Comparison of ENCODE assay signal across 20 cellular contexts in genomic region chr7:105622114-105622731, GRCh38. TPM values are rescaled to one million over a fixed set of nuclear protein-coding genes. Genes with fewer than 3 reads are reported as not detected.
"Had no signal": no experiment of that assay in that cellular context is flagged by ENCODE, and none has a peak within 500 bp of the region (broad histone marks: within the 10 kb centered on the region; RNA-seq: fewer than 3 reads in every experiment).

No MANE protein-coding gene starts in this region.

- H3K4me3 ChIP-seq: ascending aorta, cardiac muscle cell, colonic mucosa, mucosa of descending colon, skin epidermis, tibial artery had no signal

- H3K9me3 ChIP-seq: ascending aorta, colonic mucosa, mucosa of descending colon, tibial artery had no signal

- H3K27ac ChIP-seq: ascending aorta, cardiac muscle cell, colonic mucosa, skin epidermis, tibial artery had no signal

- H3K27me3 Mint-ChIP-seq: activated CD8-positive, alpha-beta memory T cell treated with anti-CD3 and anti-CD28 coated beads, Interleukin-2, amount 10 ng/mL, durations not matched to agents 7 days and 5 days; activated naive CD8-positive, alpha-beta T cell treated with anti-CD3 and anti-CD28 coated beads, Interleukin-2, amount 10 ng/mL, durations not matched to agents 7 days and 5 days; stimulated activated naive CD8-positive, alpha-beta T cell treated with anti-CD3 and anti-CD28 coated beads, Interleukin-15, amount 100 ng/mL, for 72 hours had no signal

- H3K4me3 Mint-ChIP-seq: activated CD8-positive, alpha-beta memory T cell treated with anti-CD3 and anti-CD28 coated beads, Interleukin-2, amount 10 ng/mL, durations not matched to agents 7 days and 5 days; activated naive CD8-positive, alpha-beta T cell treated with anti-CD3 and anti-CD28 coated beads, Interleukin-2, amount 10 ng/mL, durations not matched to agents 7 days and 5 days; activated T-cell treated with anti-CD3 and anti-CD28 coated beads, Interleukin-2, amount 50 U/mL, for 4 hours; natural killer cell; stimulated activated naive CD8-positive, alpha-beta T cell treated with anti-CD3 and anti-CD28 coated beads, Interleukin-15, amount 100 ng/mL, for 72 hours had no signal

- ATAC-seq: activated CD8-positive, alpha-beta memory T cell treated with anti-CD3 and anti-CD28 coated beads, Interleukin-2, amount 10 ng/mL, durations not matched to agents 7 days and 5 days; activated T-cell treated with anti-CD3 and anti-CD28 coated beads, Interleukin-2, amount 50 U/mL, for 4 hours; mucosa of descending colon; natural killer cell; stimulated activated naive CD8-positive, alpha-beta T cell treated with anti-CD3 and anti-CD28 coated beads, Interleukin-15, amount 100 ng/mL, for 72 hours had no signal

- H3K27ac Mint-ChIP-seq: activated CD8-positive, alpha-beta memory T cell treated with anti-CD3 and anti-CD28 coated beads, Interleukin-2, amount 10 ng/mL, durations not matched to agents 7 days and 5 days; activated naive CD8-positive, alpha-beta T cell treated with anti-CD3 and anti-CD28 coated beads, Interleukin-2, amount 10 ng/mL, durations not matched to agents 7 days and 5 days; natural killer cell; stimulated activated naive CD8-positive, alpha-beta T cell treated with anti-CD3 and anti-CD28 coated beads, Interleukin-15, amount 100 ng/mL, for 72 hours had no signal

- H3K36me3 ChIP-seq: cardiac muscle cell, colonic mucosa had no signal

- H3K4me1 Mint-ChIP-seq: activated CD8-positive, alpha-beta memory T cell treated with anti-CD3 and anti-CD28 coated beads, Interleukin-2, amount 10 ng/mL, durations not matched to agents 7 days and 5 days; activated naive CD8-positive, alpha-beta T cell treated with anti-CD3 and anti-CD28 coated beads, Interleukin-2, amount 10 ng/mL, durations not matched to agents 7 days and 5 days; natural killer cell; stimulated activated naive CD8-positive, alpha-beta T cell treated with anti-CD3 and anti-CD28 coated beads, Interleukin-15, amount 100 ng/mL, for 72 hours had no signal

- H3K27me3 ChIP-seq: ascending aorta, cardiac muscle cell, colonic mucosa, tibial artery had no signal

- H3K4me1 ChIP-seq: ascending aorta, colonic mucosa had no signal

- DNase-seq: activated CD4-positive, alpha-beta T cell treated with anti-CD3 and anti-CD28 coated beads, Interleukin-2, amount 50 U/mL, for 48 hours; activated CD4-positive, CD25-positive, alpha-beta regulatory T cell treated with anti-CD3 and anti-CD28 coated beads, Interleukin-2, amount 50 U/mL, for 72 hours; activated CD8-positive, alpha-beta memory T cell treated with anti-CD3 and anti-CD28 coated beads, Interleukin-2, amount 10 ng/mL, durations not matched to agents 7 days and 5 days; activated gamma-delta T cell; activated naive CD8-positive, alpha-beta T cell treated with anti-CD3 and anti-CD28 coated beads, Interleukin-2, amount 10 ng/mL, durations not matched to agents 7 days and 5 days; activated T-cell treated with anti-CD3 and anti-CD28 coated beads, Interleukin-2, amount 50 U/mL, for 4 hours; colonic mucosa; effector CD8-positive, alpha-beta T cell; natural killer cell; retina; stimulated activated CD4-positive, alpha-beta T cell treated with anti-CD3 and anti-CD28 coated beads, Interleukin-4, amount 100 ng/mL, for 4 hours; stimulated activated naive CD8-positive, alpha-beta T cell treated with anti-CD3 and anti-CD28 coated beads, Interleukin-15, amount 100 ng/mL, for 72 hours; SW 1271 had no signal

RNA-seq across cellular contexts. Expression of gene EFCAB10, which starts 40.9 kb away (rescaled TPM):
- total RNA-seq: activated CD8-positive, alpha-beta memory T cell treated with anti-CD3 and anti-CD28 coated beads, Interleukin-2, amount 10 ng/mL, durations not matched to agents 7 days and 5 days; activated naive CD8-positive, alpha-beta T cell treated with anti-CD3 and anti-CD28 coated beads, Interleukin-2, amount 10 ng/mL, durations not matched to agents 7 days and 5 days; activated T-cell treated with anti-CD3 and anti-CD28 coated beads, Interleukin-2, amount 50 U/mL, for 4 hours; ascending aorta; cardiac muscle cell; colonic mucosa; lung microvascular endothelial cell; mucosa of descending colon; omental fat pad had no signal
